ENCODE assay signal across 8 cellular contexts in the genomic region with DNA sequence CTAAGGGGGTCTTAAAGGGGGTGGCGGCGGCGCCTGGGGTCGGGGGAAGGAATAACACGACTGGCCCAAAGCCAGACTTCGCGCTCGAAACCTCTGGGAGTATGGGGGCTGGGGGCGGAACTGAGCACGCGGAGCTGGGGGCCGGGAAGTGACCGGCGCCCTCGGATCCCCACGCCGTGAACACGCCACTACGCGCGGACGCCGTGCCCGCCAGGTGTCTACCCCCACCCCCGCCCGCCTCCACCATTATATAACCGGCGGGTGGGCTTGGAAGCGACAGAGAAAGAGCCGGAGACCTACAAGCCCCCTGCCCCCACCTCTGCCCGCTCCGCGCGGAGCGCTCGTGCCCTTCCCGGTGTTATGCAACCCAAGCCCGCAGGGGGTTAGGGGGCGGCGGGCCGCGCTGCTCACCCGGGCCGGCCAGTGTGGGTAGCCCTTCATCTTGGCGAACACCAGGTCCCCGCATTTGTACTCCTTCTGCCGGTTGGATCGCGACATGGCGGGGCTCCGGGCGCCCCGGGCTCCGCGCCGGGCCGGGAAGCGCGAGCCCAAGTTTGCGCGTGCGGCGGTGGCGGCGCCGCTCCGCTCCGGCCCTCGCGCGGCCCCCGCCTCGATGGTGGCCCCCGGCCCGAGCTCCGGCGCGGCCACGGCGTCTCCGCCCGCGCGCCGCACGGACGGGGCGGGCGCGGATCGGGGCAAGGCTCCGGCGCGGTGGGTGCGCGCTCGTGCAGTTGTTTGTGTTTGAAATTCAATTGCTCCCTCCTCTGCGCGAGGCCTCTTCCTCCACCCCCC. TPM values are rescaled to one million over a fixed set of nuclear protein-coding genes. Genes with fewer than 3 reads are reported as not detected.
A peak's percentile ranks its signal among the peaks of the same experiment; 100 is the strongest.
DNase-seq lines count a peak whose midpoint lies in the region; ATAC-seq, FAIRE-seq and TF ChIP-seq lines count a peak whose summit lies in the region.

A gene (minus strand): TSS at position 744 of the 792 bp plus-strand sequence. CDS start 246 bp downstream, at position 498.

- peaks cover 69% of the 10 kb centered on the region for H3K79me2 ChIP-seq in GM12878 (ENCODE audit: control insufficient read depth, insufficient read depth, low read length)

- peak; percentile 18 for ATAC-seq in HG02870 (IDR thresholded peaks at IDR 0.05; ENCODE audit: unreplicated experiment)
- ATAC-seq in Panc1, result peak; percentile 17
- ATAC-seq in GM12878, result peak; percentile 7
- ATAC-seq in gastrocnemius medialis, result peak; percentile 11 to 18

- H3K27me3 ChIP-seq in Panc1 (ENCODE audit: control insufficient read depth, insufficient read depth, low read length) (no peaks in the 10 kb centered on the region), GM12878 (replicated peaks in 1 of 2; ENCODE audit: control insufficient read depth in 2 of 2, insufficient read depth in 2 of 2, low read length in 1 of 2) (no peaks in the 10 kb centered on the region), iPS DF 6.9 (ENCODE audit: control insufficient read depth, insufficient read depth, low read length) (no peaks in the 10 kb centered on the region), gastrocnemius medialis (no peaks in the 10 kb centered on the region)

- TF ChIP-seq RAD21 in GM12878 (IDR thresholded peaks at IDR 0.05; ENCODE audit: insufficient read depth, low read depth, low read length), result no peak

- TF ChIP-seq CTCF in Panc1 (IDR thresholded peaks at IDR 0.05) (no peak), GM12878 (IDR thresholded peaks at IDR 0.05 in 2 of 3, conservative IDR thresholded peaks at IDR 0.05 in 1 of 3; ENCODE audit: control insufficient read depth in 2 of 3, extremely low read depth in 1 of 3, insufficient read depth in 1 of 3, low read depth in 3 of 3, low read length in 3 of 3) (0 out of 6 replicates have a peak, but pooled peaks of 1 of the 3 experiments have one; percentile 5), gastrocnemius medialis (IDR thresholded peaks at IDR 0.05 in 4 of 5, conservative IDR thresholded peaks at IDR 0.05 in 1 of 5) (peak in 2 of 5 experiments; percentile 23 to 26)

- peak; percentile 54 for DNase-seq in NK-92 treated with Interleukin-12 subunit alpha and Interleukin-12 subunit beta, amount 100 ng/mL, for 24 hours (lab: John Stamatoyannopoulos, UW)
- DNase-seq in NK-92 (lab: John Stamatoyannopoulos, UW; ENCODE audit: unreplicated experiment), result no peak
- DNase-seq in Panc1 (ENCODE audit: low read depth, low spot score), result no peak
- no peak for DNase-seq in GM12878 (ENCODE audit: low read depth, low spot score)
- DNase-seq in iPS DF 6.9 (ENCODE audit: low read depth, low spot score), result no peak
- peak in 1 of 2 donors; percentile 69 for DNase-seq in gastrocnemius medialis
- DNase-seq in cortex of kidney (lab: John Stamatoyannopoulos, UW), result no peak

- peaks cover 8% of the 10 kb centered on the region for H3K36me3 ChIP-seq in Panc1 (ENCODE audit: control insufficient read depth, insufficient read depth, low read length)
- H3K36me3 ChIP-seq in GM12878 (ENCODE audit: control insufficient read depth in 2 of 2, insufficient read depth in 2 of 2, low read length in 1 of 2), result 0 out of 4 replicates have a peak, but pooled peaks cover 0 to under 1% of the 10 kb centered on the region in 2 experiments
- no peaks in the 10 kb centered on the region for H3K36me3 ChIP-seq in iPS DF 6.9 (ENCODE audit: control insufficient read depth, insufficient read depth, low read length)
- no peaks in the 10 kb centered on the region for H3K36me3 ChIP-seq in gastrocnemius medialis

- H3K9ac ChIP-seq in GM12878 (ENCODE audit: control insufficient read depth, insufficient read depth, low read length), result peak within 1 kb of the TSS; percentile 98

- H3K4me2 ChIP-seq in GM12878 (ENCODE audit: control insufficient read depth, insufficient read depth), result peak within 1 kb of the TSS; percentile 99

- peak within 1 kb of the TSS; percentile 100 for H3K27ac ChIP-seq in Panc1 (ENCODE audit: low read length)
- H3K27ac ChIP-seq in GM12878 (ENCODE audit: control insufficient read depth, insufficient read depth), result peak within 1 kb of the TSS; percentile 99
- no peak within 1 kb of the TSS for H3K27ac ChIP-seq in iPS DF 6.9 (ENCODE audit: low read length)
- peak within 1 kb of the TSS; percentile 94 to 100 (median 100) for H3K27ac ChIP-seq in gastrocnemius medialis

- RAD21 ChIA-PET in GM12878 (lab: Charles Lee; ENCODE audit: unreplicated experiment), result interaction anchor here (0.7 to 4.2 kb wide), 8 partner anchors 10 to 108 kb away, joined by 3 to 34 read pairs (median 5); a partner anchor contains a TSS

- no peaks in the 10 kb centered on the region for H4K20me1 ChIP-seq in GM12878 (ENCODE audit: control insufficient read depth, insufficient read depth)

- POLR2A ChIA-PET in Panc1 (lab: Charles Lee), result interaction anchor here (0.9 kb wide), 1 partner anchor 69 kb away, joined by 10 read pairs; no protein-coding TSS in a partner anchor
- POLR2A ChIA-PET in GM12878 (lab: Charles Lee), result interaction anchor here (0.5 to 4.4 kb wide), 6 partner anchors 10 to 805 kb away, joined by 3 to 45 read pairs (median 14); a partner anchor contains a TSS

- in situ Hi-C loops in Panc1 (cut with HindIII; ENCODE audit: low pct_unique_long_range_greater_than_20kb, low sequenced_read_pairs) (no loop called here), GM12878 (cut with MboI) (no loop called here), gastrocnemius medialis (cut with MboI; ENCODE audit: low sequenced_read_pairs in 4 of 4) (no loop called here)

- intact Hi-C loops in Panc1 (cut with micrococcal nuclease; ENCODE audit: unreplicated experiment), result no loop called here
- intact Hi-C loops in GM12878 (cut with micrococcal nuclease; ENCODE audit: unreplicated experiment), result loop anchor here (1.0 kb wide), 1 partner anchor 16 kb away; a partner anchor contains a TSS
- intact Hi-C loops in gastrocnemius medialis (cut with DNase I; ENCODE audit: low total_unique reads), result loop anchor here (1.0 kb wide), 2 partner anchors 16 to 23 kb away; a partner anchor contains a TSS

- peak within 1 kb of the TSS; percentile 82 for H2AFZ ChIP-seq in GM12878 (ENCODE audit: control insufficient read depth, low read depth, low read length)

- H3K4me3 ChIP-seq in Panc1 (ENCODE audit: low read depth in 2 of 2, low read length in 2 of 2) (peak within 1 kb of the TSS; percentile 77 to 80), GM12878 (peak within 1 kb of the TSS; percentile 99), iPS DF 6.9 (ENCODE audit: low read length) (peak within 1 kb of the TSS; percentile 93), gastrocnemius medialis (peak within 1 kb of the TSS; percentile 86 to 100 (median 96))

- CTCF ChIA-PET in Panc1 (lab: Charles Lee), result interaction anchor here (1.4 kb wide), 1 partner anchor 62 kb away, joined by 6 read pairs; no protein-coding TSS in a partner anchor
- CTCF ChIA-PET in GM12878 (lab: Yijun Ruan, JAX), result interaction anchor here (1.0 to 4.5 kb wide), 5 partner anchors 10 to 138 kb away, joined by 3 to 56 read pairs (median 15); a partner anchor contains a TSS

- BruUV-seq in Panc1 (replicated peaks; lab: Mats Ljungman, UMichigan), result no TSS peak
- BruUV-seq in GM12878 (replicated peaks; lab: Mats Ljungman, UMichigan), result no TSS peak

- FAIRE-seq in GM12878 (lab: Jason Lieb, UNC), result no peak

- SMC1A ChIA-PET in GM12878 (lab: Charles Lee; ENCODE audit: uncharacterized antibody, unreplicated experiment), result interaction anchor here (1.0 to 4.5 kb wide), 3 partner anchors 16 to 24 kb away, joined by 3 to 43 read pairs (median 24); a partner anchor contains a TSS

- TF ChIP-seq POLR2A in GM12878 (IDR thresholded peaks at IDR 0.05; ENCODE audit: low read depth, low read length) (no peak), gastrocnemius medialis (IDR thresholded peaks at IDR 0.05) (peak; percentile 70 to 85)

- no peaks in the 10 kb centered on the region for H3K9me3 ChIP-seq in Panc1 (ENCODE audit: control insufficient read depth, insufficient read depth, low read depth, low read length)
- H3K9me3 ChIP-seq in GM12878 (replicated peaks; ENCODE audit: control insufficient read depth, insufficient read depth, low read length), result no peaks in the 10 kb centered on the region
- H3K9me3 ChIP-seq in iPS DF 6.9 (ENCODE audit: control insufficient read depth, insufficient read depth, low read length), result no peaks in the 10 kb centered on the region
- no peaks in the 10 kb centered on the region for H3K9me3 ChIP-seq in gastrocnemius medialis

- H3K4me1 ChIP-seq in Panc1 (ENCODE audit: control insufficient read depth, insufficient read depth, low read length) (peaks cover 39% of the 10 kb centered on the region), GM12878 (ENCODE audit: control insufficient read depth, insufficient read depth, low read length) (peaks cover 28% of the 10 kb centered on the region), iPS DF 6.9 (ENCODE audit: control insufficient read depth, insufficient read depth, low read length) (peaks cover 14% of the 10 kb centered on the region), gastrocnemius medialis (peaks cover 50 to 58% of the 10 kb centered on the region in 2 donors)

- no peak for TF ChIP-seq EP300 in GM12878 (IDR thresholded peaks at IDR 0.05; ENCODE audit: borderline replicate concordance in 1 of 2, control insufficient read depth in 1 of 2, low read depth in 2 of 2, low read length in 2 of 2)

- WGBS in GM12878 (ENCODE audit: insufficient coverage, insufficient replicate concordance, low lambda C conversion rate, missing lambda C conversion rate), result 0% methylated on average over 70 of the region's 99 CpGs
- WGBS in iPS DF 6.9 (ENCODE audit: insufficient coverage, insufficient read length), result no CpG with 5 or more reads among the region's 99 CpGs

RNA-seq across cellular contexts. Expression of the gene that starts here (rescaled TPM):
- total RNA-seq in Panc1 (2021; ENCODE audit: unreplicated experiment) (325 TPM), GM12878 (2014; rRNA removed) (237 and 258 TPM in 2 replicates), GM12878 (2014; rRNA removed; fragmentation: Illumina TruSeq; extraction: Trizol) (267 and 277 TPM in 2 replicates), GM12878 (2021) (261 and 271 TPM in 2 replicates), gastrocnemius medialis (100 to 1,000 TPM; 154 to 281 (median 240) TPM)
- 302 TPM for polyA plus RNA-seq in Panc1 (2012; ENCODE audit: insufficient read length)
- 39.3 and 39.8 TPM in 2 replicates for total RNA-seq in GM12878 (2013; cell fraction: nucleolus; rRNA removed)
- 91.5 TPM for polyA plus RNA-seq in GM12878 (2011; ENCODE audit: low read depth)
- polyA plus RNA-seq in GM12878 (2011; rRNA removed) (200 and 203 TPM in 2 replicates), GM12878 (2014; fragmentation: Illumina TruSeq; extraction: Trizol) (372 and 388 TPM in 2 replicates), GM12878 (2014; fragmentation: Nextera tagmentation; extraction: Ambion mirVana) (10 to 100 TPM; 28.3 to 65.9 TPM), GM12878 (2014; rRNA removed) (217 and 223 TPM in 2 replicates), GM12878 (2016; fragmentation: Nextera tagmentation; extraction: Ambion mirVana) (10 to 100 TPM; 45.1 to 81.9 TPM)
- 144 and 155 TPM in 2 replicates for polyA plus RNA-seq in GM12878 (2011; cell fraction: cytosol; rRNA removed)
- polyA plus RNA-seq in GM12878 (2011; cell fraction: nucleus; rRNA removed), result 134 and 144 TPM in 2 replicates
- 118 and 127 TPM in 2 replicates for polyA plus RNA-seq in GM12878 (2012)
- polyA minus RNA-seq in GM12878 (2011; rRNA and poly(A)+ RNA removed), result 62.2 and 108 TPM in 2 replicates
- 51.7 and 58.8 TPM in 2 replicates for polyA minus RNA-seq in GM12878 (2011; cell fraction: cytosol; rRNA and poly(A)+ RNA removed)
- polyA minus RNA-seq in GM12878 (2011; cell fraction: nucleus; rRNA and poly(A)+ RNA removed), result 25.5 and 37.3 TPM in 2 replicates
